Comparison of ENCODE assay signal across 1 cellular context in genomic region chr15:63363292-63363691, GRCh38.
TF ChIP-seq lines count a peak whose summit lies in the region.

No MANE protein-coding gene starts in this region.

TF ChIP-seq in K562, 482 proteins besides CTCF, POLR2A, EP300 and RAD21 (continued from another document):
- 0 out of 2 replicates have a peak, but pooled peaks have one; percentile 31 for TF ChIP-seq CREB3L1 (IDR thresholded peaks at IDR 0.05; ENCODE audit: borderline replicate concordance, low read depth)
- TF ChIP-seq DPF2 (IDR thresholded peaks at IDR 0.05): peak; percentile 74
- TF ChIP-seq EHMT2 (IDR thresholded peaks at IDR 0.05): peak; percentile 82
- peak; percentile 72 for TF ChIP-seq TEAD4 (IDR thresholded peaks at IDR 0.05; ENCODE audit: low read length)
- TF ChIP-seq TEAD4 (CRISPR knock-in tag; IDR thresholded peaks at IDR 0.05; ENCODE audit: borderline replicate concordance): no peak
- TF ChIP-seq NCOR1 (IDR thresholded peaks at IDR 0.05): peak; percentile 77
- peak; percentile 94 for TF ChIP-seq TCF3 (CRISPR knock-in tag; IDR thresholded peaks at IDR 0.05)
- TF ChIP-seq SMARCA4 (IDR thresholded peaks at IDR 0.05): peak; percentile 68; the same call in 1 of the 2 replicates
- peak; percentile 88 for TF ChIP-seq CBFA2T3 (IDR thresholded peaks at IDR 0.05)
- 0 out of 2 replicates have a peak, but pooled peaks have one; percentile 30 for TF ChIP-seq KLF16 (IDR thresholded peaks at IDR 0.05)
- peak in 1 of 2 experiments; percentile 43; a peak in 1 of 4 replicates for TF ChIP-seq RCOR1 (IDR thresholded peaks at IDR 0.05; ENCODE audit: borderline replicate concordance in 1 of 2, low read depth in 2 of 2, low read length in 2 of 2)
- no peak for TF ChIP-seq FOXK1 (CRISPR knock-in tag; IDR thresholded peaks at IDR 0.05; ENCODE audit: borderline replicate concordance)
- TF ChIP-seq NRF1 (conservative IDR thresholded peaks at IDR 0.05 in 1 of 2, IDR thresholded peaks at IDR 0.05 in 1 of 2): 0 out of 4 replicates have a peak, but pooled peaks of 1 of the 2 experiments have one; percentile 21
- TF ChIP-seq, protein P1, sequence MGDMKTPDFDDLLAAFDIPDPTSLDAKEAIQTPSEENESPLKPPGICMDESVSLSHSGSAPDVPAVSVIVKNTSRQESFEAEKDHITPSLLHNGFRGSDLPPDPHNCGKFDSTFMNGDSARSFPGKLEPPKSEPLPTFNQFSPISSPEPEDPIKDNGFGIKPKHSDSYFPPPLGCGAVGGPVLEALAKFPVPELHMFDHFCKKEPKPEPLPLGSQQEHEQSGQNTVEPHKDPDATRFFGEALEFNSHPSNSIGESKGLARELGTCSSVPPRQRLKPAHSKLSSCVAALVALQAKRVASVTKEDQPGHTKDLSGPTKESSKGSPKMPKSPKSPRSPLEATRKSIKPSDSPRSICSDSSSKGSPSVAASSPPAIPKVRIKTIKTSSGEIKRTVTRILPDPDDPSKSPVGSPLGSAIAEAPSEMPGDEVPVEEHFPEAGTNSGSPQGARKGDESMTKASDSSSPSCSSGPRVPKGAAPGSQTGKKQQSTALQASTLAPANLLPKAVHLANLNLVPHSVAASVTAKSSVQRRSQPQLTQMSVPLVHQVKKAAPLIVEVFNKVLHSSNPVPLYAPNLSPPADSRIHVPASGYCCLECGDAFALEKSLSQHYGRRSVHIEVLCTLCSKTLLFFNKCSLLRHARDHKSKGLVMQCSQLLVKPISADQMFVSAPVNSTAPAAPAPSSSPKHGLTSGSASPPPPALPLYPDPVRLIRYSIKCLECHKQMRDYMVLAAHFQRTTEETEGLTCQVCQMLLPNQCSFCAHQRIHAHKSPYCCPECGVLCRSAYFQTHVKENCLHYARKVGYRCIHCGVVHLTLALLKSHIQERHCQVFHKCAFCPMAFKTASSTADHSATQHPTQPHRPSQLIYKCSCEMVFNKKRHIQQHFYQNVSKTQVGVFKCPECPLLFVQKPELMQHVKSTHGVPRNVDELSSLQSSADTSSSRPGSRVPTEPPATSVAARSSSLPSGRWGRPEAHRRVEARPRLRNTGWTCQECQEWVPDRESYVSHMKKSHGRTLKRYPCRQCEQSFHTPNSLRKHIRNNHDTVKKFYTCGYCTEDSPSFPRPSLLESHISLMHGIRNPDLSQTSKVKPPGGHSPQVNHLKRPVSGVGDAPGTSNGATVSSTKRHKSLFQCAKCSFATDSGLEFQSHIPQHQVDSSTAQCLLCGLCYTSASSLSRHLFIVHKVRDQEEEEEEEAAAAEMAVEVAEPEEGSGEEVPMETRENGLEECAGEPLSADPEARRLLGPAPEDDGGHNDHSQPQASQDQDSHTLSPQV (IDR thresholded peaks at IDR 0.05): 0 out of 2 replicates have a peak, but pooled peaks have one; percentile 35
- peak in 1 of 2 experiments; percentile 92; a peak in 1 of 4 replicates for TF ChIP-seq FOXA3 (CRISPR knock-in tag; conservative IDR thresholded peaks at IDR 0.05 in 1 of 2, IDR thresholded peaks at IDR 0.05 in 1 of 2)
- TF ChIP-seq NEUROD1 (IDR thresholded peaks at IDR 0.05; ENCODE audit: borderline replicate concordance, low read depth, low read length, partially characterized antibody): peak; percentile 14
- no peak for TF ChIP-seq ZNF699 (CRISPR knock-in tag; IDR thresholded peaks at IDR 0.05; ENCODE audit: insufficient replicate concordance)
- TF ChIP-seq KDM1A (IDR thresholded peaks at IDR 0.05): peak; percentile 37 to 41; a peak in 2 of 4 replicates
- peak; percentile 65 for TF ChIP-seq MTA2 (IDR thresholded peaks at IDR 0.05; ENCODE audit: low read depth)
- peak; percentile 35; the same call in 1 of the 2 replicates for TF ChIP-seq CXXC5 (CRISPR knock-in tag; IDR thresholded peaks at IDR 0.05)
- TF ChIP-seq STAT5A (IDR thresholded peaks at IDR 0.05; ENCODE audit: borderline replicate concordance, low read length): peak; percentile 24; the same call in 1 of the 2 replicates
- peak; percentile 20; the same call in 1 of the 2 replicates for TF ChIP-seq ZEB2 (IDR thresholded peaks at IDR 0.05)
- TF ChIP-seq POLR2AphosphoS5 (IDR thresholded peaks at IDR 0.05; ENCODE audit: control insufficient read depth, insufficient read depth, low read depth, low read length): peak; percentile 76
- TF ChIP-seq TOE1 (IDR thresholded peaks at IDR 0.05; ENCODE audit: borderline replicate concordance): no peak
- TF ChIP-seq TOE1 (CRISPR knock-in tag; IDR thresholded peaks at IDR 0.05; ENCODE audit: borderline replicate concordance, low read depth): no peak
- TF ChIP-seq TCF7 (IDR thresholded peaks at IDR 0.05; ENCODE audit: borderline replicate concordance): no peak
- peak; percentile 87 for TF ChIP-seq ARID1B (IDR thresholded peaks at IDR 0.05)
- no peak for TF ChIP-seq THRB (CRISPR knock-in tag; conservative IDR thresholded peaks at IDR 0.05)
- TF ChIP-seq MED1 (CRISPR knock-in tag; IDR thresholded peaks at IDR 0.05; ENCODE audit: borderline replicate concordance): no peak
